ENCODE assay signal across 16 cellular contexts in the genomic region with DNA sequence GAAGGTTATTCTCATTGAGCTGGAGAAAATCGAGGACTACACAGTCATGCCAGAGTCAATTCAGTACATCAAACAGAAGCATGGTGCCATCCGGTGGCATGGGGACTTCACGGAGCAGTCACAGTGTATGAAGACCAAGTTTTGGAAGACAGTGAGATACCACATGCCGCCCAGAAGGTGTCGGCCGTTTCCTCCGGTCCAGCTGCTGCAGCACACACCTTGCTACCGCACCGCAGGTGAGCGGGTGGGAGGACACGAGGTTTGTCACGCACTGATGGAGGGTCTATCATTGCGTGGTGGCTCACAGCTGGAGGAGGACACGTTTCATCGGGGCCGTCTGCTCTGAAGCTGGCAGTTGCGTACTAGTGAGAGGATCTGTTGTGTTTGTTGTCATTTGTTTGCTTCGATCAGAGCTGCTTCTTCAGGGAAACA. TPM values are rescaled to one million over a fixed set of nuclear protein-coding genes. Genes with fewer than 3 reads are reported as not detected.
DNase-seq lines count a peak whose midpoint lies in the region; ATAC-seq and TF ChIP-seq lines count a peak whose summit lies in the region.
"Had no signal": no experiment of that assay in that cellular context is flagged by ENCODE, and none has a peak within 500 bp of the region (broad histone marks: within the 10 kb centered on the region; RNA-seq: fewer than 3 reads in every experiment).

No MANE protein-coding gene starts in this region.

- ATAC-seq in right lobe of liver (peak; percentile 36 to 53 (median 48)), HG02642 (IDR thresholded peaks at IDR 0.05; ENCODE audit: poor library complexity, unreplicated experiment) (no peak), HG03095 (IDR thresholded peaks at IDR 0.05; ENCODE audit: unreplicated experiment) (no peak), HG02763 (IDR thresholded peaks at IDR 0.05; ENCODE audit: unreplicated experiment) (no peak)

- peak; percentile 40 for TF ChIP-seq CTCF in chondrocyte (IDR thresholded peaks at IDR 0.05)
- TF ChIP-seq CTCF in right lobe of liver (IDR thresholded peaks at IDR 0.05) = no peak

- H3K4me3 ChIP-seq in right lobe of liver = no peak overlapping the region
- H3K4me3 ChIP-seq: colonic mucosa, vagina had no signal

- no peak overlapping the region for H3K4me3 Mint-ChIP-seq in activated CD4-positive, alpha-beta T cell treated with anti-CD3 and anti-CD28 coated beads, Interleukin-2, amount 10 ng/mL, durations not matched to agents 24 days and 14 days
- no peak overlapping the region for H3K4me3 Mint-ChIP-seq in chondrocyte (ENCODE audit: unreplicated experiment)
- H3K4me3 Mint-ChIP-seq: CD8-positive, alpha-beta memory T cell; memory B cell had no signal

- no peak overlapping the region for H3K27ac Mint-ChIP-seq in activated CD4-positive, alpha-beta T cell treated with anti-CD3 and anti-CD28 coated beads, Interleukin-2, amount 10 ng/mL, durations not matched to agents 24 days and 14 days
- H3K27ac Mint-ChIP-seq in chondrocyte (ENCODE audit: unreplicated experiment) = no peak overlapping the region
- H3K27ac Mint-ChIP-seq: CD8-positive, alpha-beta memory T cell; memory B cell had no signal

- intact Hi-C loops in activated CD4-positive, alpha-beta T cell treated with anti-CD3 and anti-CD28 coated beads, Interleukin-2, amount 10 ng/mL, durations not matched to agents 24 days and 14 days (cut with micrococcal nuclease) = loop anchor here (2.0 kb wide), 1 partner anchor 208 kb away; no protein-coding TSS in a partner anchor
- intact Hi-C loops in right lobe of liver (cut with DNase I) = loop anchor here in 1 of 2 donors (10.0 kb wide), 1 partner anchor 50 kb away; the partner anchor contains the start of gene IL1RL2

- no peaks in the 10 kb centered on the region for H3K9me3 ChIP-seq in right lobe of liver
- H3K9me3 ChIP-seq: colonic mucosa, vagina had no signal

- H3K36me3 ChIP-seq in right lobe of liver = no peaks in the 10 kb centered on the region
- H3K36me3 ChIP-seq: colonic mucosa, vagina had no signal

- H3K4me1 Mint-ChIP-seq in activated CD4-positive, alpha-beta T cell treated with anti-CD3 and anti-CD28 coated beads, Interleukin-2, amount 10 ng/mL, durations not matched to agents 24 days and 14 days = peaks cover 34% of the 10 kb centered on the region
- peaks cover 5% of the 10 kb centered on the region for H3K4me1 Mint-ChIP-seq in chondrocyte (ENCODE audit: low read depth)

- H3K27me3 Mint-ChIP-seq in activated CD4-positive, alpha-beta T cell treated with anti-CD3 and anti-CD28 coated beads, Interleukin-2, amount 10 ng/mL, durations not matched to agents 24 days and 14 days = no peaks in the 10 kb centered on the region
- H3K27me3 Mint-ChIP-seq in chondrocyte (ENCODE audit: low read depth) = no peaks in the 10 kb centered on the region
- H3K27me3 Mint-ChIP-seq: CD8-positive, alpha-beta memory T cell had no signal

- peak; percentile 61 for DNase-seq in activated CD4-positive, alpha-beta T cell treated with anti-CD3 and anti-CD28 coated beads, Interleukin-2, amount 10 ng/mL, durations not matched to agents 24 days and 14 days
- no peak for DNase-seq in activated CD4-positive, alpha-beta T cell treated with anti-CD3 and anti-CD28 coated beads for 1 hour
- DNase-seq in chondrocyte (ENCODE audit: low spot score) = no peak
- no peak for DNase-seq in right lobe of liver
- DNase-seq: colonic mucosa; NCI-H1436 treated with DMSO at 0.1 percent for 48 hours; Right ventricle myocardium superior; stimulated activated CD4-positive, alpha-beta T cell treated with anti-CD3 and anti-CD28 coated beads, Interleukin-15, amount 100 ng/mL, for 24 hours had no signal

- no peak overlapping the region for H3K27ac ChIP-seq in right lobe of liver
- H3K27ac ChIP-seq: colonic mucosa, vagina had no signal

- peaks cover 8% of the 10 kb centered on the region for H3K9me3 Mint-ChIP-seq in activated CD4-positive, alpha-beta T cell treated with anti-CD3 and anti-CD28 coated beads, Interleukin-2, amount 10 ng/mL, durations not matched to agents 24 days and 14 days
- no peaks in the 10 kb centered on the region for H3K9me3 Mint-ChIP-seq in chondrocyte (ENCODE audit: low read depth)
- H3K9me3 Mint-ChIP-seq: CD8-positive, alpha-beta memory T cell; memory B cell had no signal

- no peaks in the 10 kb centered on the region for H3K4me1 ChIP-seq in right lobe of liver
- H3K4me1 ChIP-seq: colonic mucosa, vagina had no signal

- 58% methylated on average over 2 of the region's 18 CpGs for whole genome bisulfite sequencing in right lobe of liver (ENCODE audit: insufficient coverage, low coverage, low lambda C conversion rate, missing lambda C conversion rate)

- no peaks in the 10 kb centered on the region for H3K27me3 ChIP-seq in right lobe of liver
- H3K27me3 ChIP-seq: colonic mucosa, vagina had no signal

- TF ChIP-seq EP300 in Ishikawa (IDR thresholded peaks at IDR 0.05; ENCODE audit: borderline replicate concordance) = no peak

- TF ChIP-seq POLR2A in right lobe of liver (IDR thresholded peaks at IDR 0.05) = no peak

- TF ChIP-seq RAD21 in Ishikawa (IDR thresholded peaks at IDR 0.05; ENCODE audit: low read depth) = peak; percentile 39; the same call in 1 of the 2 replicates

- H3K36me3 Mint-ChIP-seq in activated CD4-positive, alpha-beta T cell treated with anti-CD3 and anti-CD28 coated beads, Interleukin-2, amount 10 ng/mL, durations not matched to agents 24 days and 14 days (ENCODE audit: low read depth) = no peaks in the 10 kb centered on the region
- H3K36me3 Mint-ChIP-seq in chondrocyte (ENCODE audit: low read depth) = no peaks in the 10 kb centered on the region
- H3K36me3 Mint-ChIP-seq: CD8-positive, alpha-beta memory T cell; memory B cell had no signal

TF ChIP-seq in Ishikawa, 13 proteins besides CTCF, POLR2A, EP300 and RAD21:
- TF ChIP-seq NFIC (IDR thresholded peaks at IDR 0.05) (no peak), TAF1 (IDR thresholded peaks at IDR 0.05; ENCODE audit: low read depth) (no peak), YY1 (IDR thresholded peaks at IDR 0.05; ENCODE audit: low read depth) (no peak), MAX (IDR thresholded peaks at IDR 0.05) (no peak), TCF12 (IDR thresholded peaks at IDR 0.05; ENCODE audit: low read depth) (no peak), ZBTB7A (IDR thresholded peaks at IDR 0.05; ENCODE audit: low read depth) (no peak), TEAD4 (IDR thresholded peaks at IDR 0.05) (no peak), USF1 (IDR thresholded peaks at IDR 0.05) (no peak), FOXM1 (IDR thresholded peaks at IDR 0.05; ENCODE audit: borderline replicate concordance, low read depth) (no peak), CEBPB (IDR thresholded peaks at IDR 0.05) (no peak), CREB1 (IDR thresholded peaks at IDR 0.05; ENCODE audit: low read depth) (no peak)
- TF ChIP-seq, protein P1, sequence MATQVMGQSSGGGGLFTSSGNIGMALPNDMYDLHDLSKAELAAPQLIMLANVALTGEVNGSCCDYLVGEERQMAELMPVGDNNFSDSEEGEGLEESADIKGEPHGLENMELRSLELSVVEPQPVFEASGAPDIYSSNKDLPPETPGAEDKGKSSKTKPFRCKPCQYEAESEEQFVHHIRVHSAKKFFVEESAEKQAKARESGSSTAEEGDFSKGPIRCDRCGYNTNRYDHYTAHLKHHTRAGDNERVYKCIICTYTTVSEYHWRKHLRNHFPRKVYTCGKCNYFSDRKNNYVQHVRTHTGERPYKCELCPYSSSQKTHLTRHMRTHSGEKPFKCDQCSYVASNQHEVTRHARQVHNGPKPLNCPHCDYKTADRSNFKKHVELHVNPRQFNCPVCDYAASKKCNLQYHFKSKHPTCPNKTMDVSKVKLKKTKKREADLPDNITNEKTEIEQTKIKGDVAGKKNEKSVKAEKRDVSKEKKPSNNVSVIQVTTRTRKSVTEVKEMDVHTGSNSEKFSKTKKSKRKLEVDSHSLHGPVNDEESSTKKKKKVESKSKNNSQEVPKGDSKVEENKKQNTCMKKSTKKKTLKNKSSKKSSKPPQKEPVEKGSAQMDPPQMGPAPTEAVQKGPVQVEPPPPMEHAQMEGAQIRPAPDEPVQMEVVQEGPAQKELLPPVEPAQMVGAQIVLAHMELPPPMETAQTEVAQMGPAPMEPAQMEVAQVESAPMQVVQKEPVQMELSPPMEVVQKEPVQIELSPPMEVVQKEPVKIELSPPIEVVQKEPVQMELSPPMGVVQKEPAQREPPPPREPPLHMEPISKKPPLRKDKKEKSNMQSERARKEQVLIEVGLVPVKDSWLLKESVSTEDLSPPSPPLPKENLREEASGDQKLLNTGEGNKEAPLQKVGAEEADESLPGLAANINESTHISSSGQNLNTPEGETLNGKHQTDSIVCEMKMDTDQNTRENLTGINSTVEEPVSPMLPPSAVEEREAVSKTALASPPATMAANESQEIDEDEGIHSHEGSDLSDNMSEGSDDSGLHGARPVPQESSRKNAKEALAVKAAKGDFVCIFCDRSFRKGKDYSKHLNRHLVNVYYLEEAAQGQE (IDR thresholded peaks at IDR 0.05; ENCODE audit: low read depth) = no peak

RNA-seq across cellular contexts. Expression of gene IL1RL2, which starts 48.2 kb away (rescaled TPM):
- total RNA-seq in activated CD4-positive, alpha-beta T cell treated with anti-CD3 and anti-CD28 coated beads, Interleukin-2, amount 10 ng/mL, durations not matched to agents 24 days and 14 days = 0.09 and 0.12 TPM in 2 replicates
- total RNA-seq in chondrocyte = 0.07 to 0.46 TPM in 2 of 3 replicates, not detected in the other
- total RNA-seq in right lobe of liver = 1 to 10 TPM; 1.2 to 3.1 (median 2.3) TPM
- total RNA-seq: Right ventricle myocardium superior; T-helper 2 cell treated with Interferon-gamma antibody and Interleukin-4, amounts not matched to agents 100 ng/mL and 5 ng/mL, for 36 hours had no signal

Comparison
In these comparisons a context has a peak if more than half of its experiments do, and no peak if none do; other contexts are left out.
1. ATAC-seq: peak in right lobe of liver (4 of 4); none in HG02642 (single experiment), HG03095 (single experiment) and HG02763 (single experiment).